Comparison of ENCODE assay signal across 22 cellular contexts in the genomic region with DNA sequence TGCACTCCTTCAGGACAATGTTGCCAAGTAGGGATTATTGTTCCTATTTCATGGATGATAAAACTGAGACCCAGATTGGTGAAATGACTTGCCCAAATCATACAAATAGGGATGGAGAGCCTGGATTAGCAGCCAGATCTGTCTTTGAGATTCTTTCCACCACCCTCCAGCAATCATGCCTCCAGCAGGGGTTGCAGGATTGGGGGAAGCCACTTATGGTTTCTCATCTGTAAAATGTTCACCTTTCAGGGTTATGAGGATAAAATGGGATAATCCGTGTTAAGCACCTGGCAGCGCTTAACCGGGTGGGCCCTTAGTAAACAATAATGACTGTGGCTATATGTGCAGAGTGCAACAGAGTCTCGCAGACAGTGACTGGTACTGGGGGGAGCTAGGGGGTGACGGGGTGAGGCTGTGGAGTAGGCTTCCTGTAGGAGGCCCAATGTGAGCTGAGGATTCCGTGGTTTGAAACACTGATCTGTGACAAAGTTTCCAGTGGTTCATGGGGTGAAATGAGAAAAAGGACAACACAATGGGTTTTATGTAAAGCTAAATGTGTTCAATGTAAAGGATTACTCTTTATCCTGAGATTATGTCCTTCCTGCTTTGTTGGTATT. TPM values are rescaled to one million over a fixed set of nuclear protein-coding genes. Genes with fewer than 3 reads are reported as not detected.
"Had no signal": no experiment of that assay in that cellular context is flagged by ENCODE, and none has a peak within 500 bp of the region (broad histone marks: within the 10 kb centered on the region; RNA-seq: fewer than 3 reads in every experiment).

No MANE protein-coding gene starts in this region.

- H3K27ac ChIP-seq: dorsolateral prefrontal cortex, heart left ventricle, neutrophil, ovary, thyroid gland, upper lobe of left lung, uterus had no signal

- H3K9me3 ChIP-seq: heart left ventricle, neutrophil, ovary, thyroid gland, upper lobe of left lung, uterus had no signal

- ATAC-seq: heart left ventricle, left colon, left ventricle myocardium superior, right cardiac atrium had no signal

- H3K4me3 Mint-ChIP-seq: nephron progenitor cell had no signal

- H3K27me3 ChIP-seq: heart left ventricle, ovary, thyroid gland, upper lobe of left lung, uterus had no signal

- DNase-seq: cortex of kidney; dorsolateral prefrontal cortex; effector CD8-positive, alpha-beta T cell; heart left ventricle; hippocampal formation; left colon; left ventricle myocardium superior; mesenchymal stem cell; midbrain; nephron progenitor cell; ovary; right cardiac atrium; small intestine; stimulated activated CD4-positive, alpha-beta T cell treated with anti-CD3 and anti-CD28 coated beads, Interleukin-12 subunit alpha, Interleukin-12 subunit beta, amount 100 ng/mL, for 4 hours; stimulated activated naive CD4-positive, alpha-beta T cell treated with Interleukin-2 at 50 U/mL for 16 hours; thyroid gland; upper lobe of left lung; uterus had no signal

- H3K36me3 ChIP-seq: heart left ventricle, neutrophil, ovary, thyroid gland, upper lobe of left lung, uterus had no signal

- H3K4me3 ChIP-seq: dorsolateral prefrontal cortex, heart left ventricle, lung, ovary, thyroid gland, upper lobe of left lung, uterus had no signal

- H3K9me3 Mint-ChIP-seq: nephron progenitor cell had no signal

- H3K27ac Mint-ChIP-seq: nephron progenitor cell, progenitor cell of endocrine pancreas had no signal

RNA-seq across cellular contexts. Expression of gene FOXO6, which starts 33.7 kb away (rescaled TPM):
- total RNA-seq: glomerular endothelial cell had no signal
